18 cellular contexts compared by ENCODE assay signal in genomic region chr20:50528129-50528528, GRCh38.
"Had no signal": no experiment of that assay in that cellular context is flagged by ENCODE, and none has a peak within 500 bp of the region (broad histone marks: within the 10 kb centered on the region; RNA-seq: fewer than 3 reads in every experiment).

No MANE protein-coding gene starts in this region.

- H3K27ac Mint-ChIP-seq: activated naive CD4-positive, alpha-beta T cell treated with anti-CD3 and anti-CD28 coated beads, Interleukin-2, amount 50 U/mL, for 24 hours; dendritic cell treated with granulocyte-macrophage colony-stimulating factor and Interleukin-4, amounts not matched to agents 40 ng/mL and 50 ng/mL, for 4 days had no signal

- H3K4me3 Mint-ChIP-seq: activated CD8-positive, alpha-beta T cell treated with anti-CD3 and anti-CD28 coated beads for 36 hours; dendritic cell treated with granulocyte-macrophage colony-stimulating factor and Interleukin-4, amounts not matched to agents 40 ng/mL and 50 ng/mL, for 4 days; neural crest cell had no signal

- H3K36me3 ChIP-seq: cardiac muscle cell, prostate gland, right atrium auricular region had no signal

- H3K4me3 ChIP-seq: cardiac muscle cell, prostate gland, right atrium auricular region, testis, upper lobe of left lung had no signal

- H3K9me3 Mint-ChIP-seq: activated CD8-positive, alpha-beta T cell treated with anti-CD3 and anti-CD28 coated beads for 36 hours; activated naive CD4-positive, alpha-beta T cell treated with anti-CD3 and anti-CD28 coated beads, Interleukin-2, amount 50 U/mL, for 24 hours; dendritic cell treated with granulocyte-macrophage colony-stimulating factor and Interleukin-4, amounts not matched to agents 40 ng/mL and 50 ng/mL, for 4 days; neural crest cell had no signal

- H3K9me3 ChIP-seq: prostate gland, right atrium auricular region, testis, upper lobe of left lung had no signal

- H3K27me3 Mint-ChIP-seq: activated CD8-positive, alpha-beta T cell treated with anti-CD3 and anti-CD28 coated beads for 36 hours; activated naive CD4-positive, alpha-beta T cell treated with anti-CD3 and anti-CD28 coated beads, Interleukin-2, amount 50 U/mL, for 24 hours; dendritic cell treated with granulocyte-macrophage colony-stimulating factor and Interleukin-4, amounts not matched to agents 40 ng/mL and 50 ng/mL, for 4 days had no signal

- H3K27me3 ChIP-seq: cardiac muscle cell, right atrium auricular region, testis, upper lobe of left lung had no signal

- H3K27ac ChIP-seq: cardiac muscle cell, right atrium auricular region, testis had no signal

- DNase-seq: activated CD8-positive, alpha-beta T cell treated with anti-CD3 and anti-CD28 coated beads for 36 hours; activated effector memory CD4-positive, alpha-beta T cell treated with anti-CD3 and anti-CD28 coated beads, Interleukin-2, amount 50 U/mL, for 16 hours; activated T-cell treated with anti-CD3 and anti-CD28 coated beads, Interleukin-2, amount 50 U/mL, for 1 hour; amniotic stem cell; effector CD8-positive, alpha-beta T cell; foreskin fibroblast; hypothalamus; islet precursor cell; mammary epithelial cell; midbrain; testis; upper lobe of left lung had no signal
